28 cellular contexts compared by ENCODE assay signal in genomic region chr5:155532621-155533314, GRCh38.
DNase-seq lines count a peak whose midpoint lies in the region; ATAC-seq, FAIRE-seq and TF ChIP-seq lines count a peak whose summit lies in the region.
"Had no signal": no experiment of that assay in that cellular context is flagged by ENCODE, and none has a peak within 500 bp of the region (broad histone marks: within the 10 kb centered on the region; RNA-seq: fewer than 3 reads in every experiment).

No MANE protein-coding gene starts in this region.

- TF ChIP-seq POLR2A in A549 (IDR thresholded peaks at IDR 0.05; ENCODE audit: low read length) (no peak), H54 (IDR thresholded peaks at IDR 0.05; ENCODE audit: low read depth, low read length) (no peak)

- H3K27me3 ChIP-seq in psoas muscle (ENCODE audit: insufficient read depth in 3 of 3, low read length in 2 of 3): no peaks in the 10 kb centered on the region
- H3K27me3 ChIP-seq: BE2C, SJSA1, testis had no signal

- H3K27ac ChIP-seq in A549 (peak overlapping the region in 1 of 2 experiments; percentile 7; a peak in 1 of 6 replicates), psoas muscle (no peak overlapping the region)
- H3K27ac ChIP-seq: coronary artery, SJSA1, testis had no signal

- H3K36me3 ChIP-seq in psoas muscle (ENCODE audit: insufficient read depth in 1 of 2, low read depth in 1 of 2): no peaks in the 10 kb centered on the region
- H3K36me3 ChIP-seq: BE2C, HAP-1, SJSA1 had no signal

- no peaks in the 10 kb centered on the region for H3K9me3 ChIP-seq in A549
- H3K9me3 ChIP-seq in psoas muscle: no peaks in the 10 kb centered on the region
- H3K9me3 ChIP-seq: BE2C, HAP-1, SJSA1, testis had no signal

- H3K4me1 ChIP-seq in A549: 0 out of 3 replicates have a peak, but pooled peaks cover 3% of the 10 kb centered on the region
- no peaks in the 10 kb centered on the region for H3K4me1 ChIP-seq in psoas muscle
- H3K4me1 ChIP-seq: BE2C, HAP-1, SJSA1, testis had no signal

- TF ChIP-seq CTCF in A549 (IDR thresholded peaks at IDR 0.05): no peak
- no peak for TF ChIP-seq CTCF in epithelial cell of esophagus (IDR thresholded peaks at IDR 0.05; ENCODE audit: insufficient read depth, low read depth, low read length, missing control alignments)
- no peak for TF ChIP-seq CTCF in psoas muscle (IDR thresholded peaks at IDR 0.05)

- POLR2A ChIA-PET in A549 (lab: Yijun Ruan, JAX): no interaction called here

- DNase-seq in A549 (ENCODE audit: low read depth in 1 of 2, low spot score in 1 of 2) (peak in 1 of 2 experiments; percentile 2), M059J (ENCODE audit: low read depth) (peak; percentile 14), epithelial cell of esophagus (ENCODE audit: low read depth) (peak; percentile 86), kidney tubule cell (ENCODE audit: low spot score) (peak; percentile 55), NCI-H187 treated with DMSO at 0.1 percent for 48 hours (lab: John Stamatoyannopoulos, UW) (no peak), psoas muscle (no peak), H54 (ENCODE audit: insufficient read length, low spot score) (no peak)
- DNase-seq: activated CD4-positive, alpha-beta T cell treated with anti-CD3 and anti-CD28 coated beads, Interleukin-2, amount 50 U/mL, for 1 hour; activated CD4-positive, CD25-positive, alpha-beta regulatory T cell; activated effector memory CD4-positive, alpha-beta T cell treated with Interleukin-2 at 50 U/mL for 16 hours; activated T-cell treated with anti-CD3 and anti-CD28 coated beads, Interleukin-2, amount 50 U/mL, for 1 hour; anterior cingulate cortex; BE2C; CD8-positive, alpha-beta T cell; DMS 273 treated with DMSO at 0.1 percent for 48 hours; effector memory CD8-positive, alpha-beta T cell; left cardiac atrium; NCI-H146; stimulated activated CD8-positive, alpha-beta memory T cell treated with anti-CD3 and anti-CD28 coated beads, Interleukin-4, amount 100 ng/mL, for 48 hours; T-cell; testis had no signal

- H3K4me3 ChIP-seq in A549: no peak overlapping the region
- H3K4me3 ChIP-seq in epithelial cell of esophagus (ENCODE audit: low read length): no peak overlapping the region
- no peak overlapping the region for H3K4me3 ChIP-seq in psoas muscle
- H3K4me3 ChIP-seq: coronary artery, HAP-1, SJSA1, testis had no signal

- peak overlapping the region; percentile 20; the same call in 2 of the 3 replicates for H3K4me2 ChIP-seq in A549

- FAIRE-seq in A549 (lab: Jason Lieb, UNC): no peak
- FAIRE-seq in H54 (lab: Jason Lieb, UNC): no peak
- FAIRE-seq: frontal cortex, GM18507, GM19239 had no signal

- CTCF ChIA-PET in A549 (lab: Yijun Ruan, JAX): no interaction called here

- peak; percentile 59 to 65; a peak in 5 of 6 replicates for ATAC-seq in A549
- ATAC-seq in GM21737 (IDR thresholded peaks at IDR 0.05; ENCODE audit: unreplicated experiment): no peak
- no peak for ATAC-seq in psoas muscle
- ATAC-seq: CD8-positive, alpha-beta T cell; effector memory CD8-positive, alpha-beta T cell; left cardiac atrium; T-cell had no signal

- no peak for TF ChIP-seq RAD21 in A549 (conservative IDR thresholded peaks at IDR 0.05 in 1 of 2, IDR thresholded peaks at IDR 0.05 in 1 of 2)

- 8% methylated on average over 4 of the region's 4 CpGs for WGBS in A549 (ENCODE audit: missing lambda C conversion rate)
- 39 to 45% (median 42%) methylated on average over 4 of the region's 4 CpGs for WGBS in psoas muscle, 3 donors

- intact Hi-C loops in psoas muscle (cut with DNase I): no loop called here

- TF ChIP-seq EP300 in A549 (IDR thresholded peaks at IDR 0.05): no peak

TF ChIP-seq in A549, 52 proteins besides CTCF, POLR2A, EP300 and RAD21:
- TF ChIP-seq HOXB5 (CRISPR knock-in tag; IDR thresholded peaks at IDR 0.05) (no peak), USF2 (IDR thresholded peaks at IDR 0.05) (no peak), CHD2 (IDR thresholded peaks at IDR 0.05; ENCODE audit: low read length, partially characterized antibody) (no peak), KDM5A (IDR thresholded peaks at IDR 0.05) (no peak), MAZ (IDR thresholded peaks at IDR 0.05; ENCODE audit: borderline replicate concordance, low read depth, low read length) (no peak), JUNB (IDR thresholded peaks at IDR 0.05) (no peak), RFX5 (IDR thresholded peaks at IDR 0.05) (no peak), SMC3 (IDR thresholded peaks at IDR 0.05) (no peak), MAFK (IDR thresholded peaks at IDR 0.05; ENCODE audit: partially characterized antibody) (no peak), SREBF2 (IDR thresholded peaks at IDR 0.05) (no peak), CBX2 (IDR thresholded peaks at IDR 0.05; ENCODE audit: borderline replicate concordance, low read depth) (no peak), HDAC2 (IDR thresholded peaks at IDR 0.05) (no peak), ZNF302 (CRISPR knock-in tag; IDR thresholded peaks at IDR 0.05) (no peak), HOXA7 (CRISPR knock-in tag; IDR thresholded peaks at IDR 0.05) (no peak), ESRRA (IDR thresholded peaks at IDR 0.05; ENCODE audit: borderline replicate concordance, low read length) (no peak), JUN (IDR thresholded peaks at IDR 0.05) (no peak), RARB (CRISPR knock-in tag; IDR thresholded peaks at IDR 0.05) (no peak), CEBPB (IDR thresholded peaks at IDR 0.05) (no peak), ZSCAN20 (CRISPR knock-in tag; IDR thresholded peaks at IDR 0.05) (no peak)
TF ChIP-seq in A549: peak in this region for 0.

Comparison
In these comparisons a context has a peak if more than half of its experiments do, and no peak if none do; other contexts are left out.
1. ATAC-seq: peak in A549 (2 of 2); none in GM21737 (single experiment) and psoas muscle (0 of 4).
2. DNase-seq: peak in M059J (single experiment), epithelial cell of esophagus (single experiment) and kidney tubule cell (single experiment); none in NCI-H187 treated with DMSO at 0.1 percent for 48 hours (single experiment), psoas muscle (0 of 2) and H54 (single experiment).